In genomic region chr7:5870311-5870710, GRCh38 we compare ENCODE assay signal across 24 cellular contexts. TPM values are rescaled to one million over a fixed set of nuclear protein-coding genes. Genes with fewer than 3 reads are reported as not detected.
"Had no signal": no experiment of that assay in that cellular context is flagged by ENCODE, and none has a peak within 500 bp of the region (broad histone marks: within the 10 kb centered on the region; RNA-seq: fewer than 3 reads in every experiment).

No MANE protein-coding gene starts in this region.

- ATAC-seq: effector memory CD8-positive, alpha-beta T cell; gastrocnemius medialis; heart left ventricle; left lobe of liver; naive thymus-derived CD4-positive, alpha-beta T cell; right lobe of liver; stimulated activated naive CD8-positive, alpha-beta T cell treated with anti-CD3 and anti-CD28 coated beads, Interleukin-15, amount 100 ng/mL, for 72 hours had no signal

- H3K4me1 Mint-ChIP-seq: mesothelial cell of epicardium; stimulated activated naive CD8-positive, alpha-beta T cell treated with anti-CD3 and anti-CD28 coated beads, Interleukin-15, amount 100 ng/mL, for 72 hours had no signal

- DNase-seq: dermis blood vessel endothelial cell; effector memory CD8-positive, alpha-beta T cell; foreskin fibroblast; gastrocnemius medialis; heart left ventricle; kidney; mesenchymal stem cell; naive thymus-derived CD4-positive, alpha-beta T cell; occipital lobe; ovary; right lobe of liver; small intestine; stimulated activated CD4-positive, alpha-beta T cell treated with anti-CD3 and anti-CD28 coated beads, Interleukin-15, amount 100 ng/mL, for 24 hours; stimulated activated CD4-positive, alpha-beta T cell treated with anti-CD3 and anti-CD28 coated beads, Interleukin-2, amount 100 ng/mL, for 48 hours; stimulated activated CD8-positive, alpha-beta memory T cell treated with anti-CD3 and anti-CD28 coated beads, Interleukin-4, amount 100 ng/mL, for 48 hours; stimulated activated naive CD4-positive, alpha-beta T cell; stimulated activated naive CD8-positive, alpha-beta T cell treated with anti-CD3 and anti-CD28 coated beads, Interleukin-15, amount 100 ng/mL, for 72 hours; testis; tibial artery had no signal

- H3K36me3 Mint-ChIP-seq: type B pancreatic cell had no signal

- H3K27me3 Mint-ChIP-seq: stimulated activated naive CD8-positive, alpha-beta T cell treated with anti-CD3 and anti-CD28 coated beads, Interleukin-15, amount 100 ng/mL, for 72 hours had no signal

- H3K27ac Mint-ChIP-seq: effector memory CD8-positive, alpha-beta T cell; mesothelial cell of epicardium; nephron; stimulated activated naive CD8-positive, alpha-beta T cell treated with anti-CD3 and anti-CD28 coated beads, Interleukin-15, amount 100 ng/mL, for 72 hours; type B pancreatic cell had no signal

- H3K9me3 Mint-ChIP-seq: effector memory CD8-positive, alpha-beta T cell; naive thymus-derived CD4-positive, alpha-beta T cell; nephron; stimulated activated naive CD8-positive, alpha-beta T cell treated with anti-CD3 and anti-CD28 coated beads, Interleukin-15, amount 100 ng/mL, for 72 hours; type B pancreatic cell had no signal

- H3K4me3 Mint-ChIP-seq: effector memory CD8-positive, alpha-beta T cell; mesothelial cell of epicardium; naive thymus-derived CD4-positive, alpha-beta T cell; nephron; stimulated activated naive CD8-positive, alpha-beta T cell treated with anti-CD3 and anti-CD28 coated beads, Interleukin-15, amount 100 ng/mL, for 72 hours; type B pancreatic cell had no signal

RNA-seq across cellular contexts. Expression of gene OCM, which starts 10.3 kb away (rescaled TPM):
- polyA plus RNA-seq: heart left ventricle, liver had no signal
